ENCODE assay signal across 8 cellular contexts in the genomic region with DNA sequence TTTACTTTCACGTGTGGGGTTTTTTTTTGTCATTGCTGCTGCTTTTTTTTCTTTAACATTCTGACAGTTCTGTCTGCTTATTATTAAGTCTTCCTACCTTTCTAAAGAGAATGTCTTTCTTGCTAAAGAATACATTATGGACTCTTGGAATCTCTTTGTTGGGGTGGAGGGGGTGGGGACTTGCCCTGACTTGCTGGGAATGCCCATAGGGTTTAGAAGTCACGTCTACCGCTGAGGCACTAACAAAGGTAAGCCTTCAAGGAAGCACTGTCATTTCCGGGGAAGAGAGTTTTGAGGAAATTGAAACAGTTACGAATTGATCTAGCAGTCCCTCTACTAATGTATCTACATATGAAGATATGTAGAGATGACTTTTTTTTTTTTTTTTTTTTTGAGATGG. TPM values are rescaled to one million over a fixed set of nuclear protein-coding genes. Genes with fewer than 3 reads are reported as not detected.
DNase-seq lines count a peak whose midpoint lies in the region; ATAC-seq and TF ChIP-seq lines count a peak whose summit lies in the region.

No MANE protein-coding gene starts in this region.

- intact Hi-C loops in transverse colon (cut with DNase I; ENCODE audit: low total_unique reads), result no loop called here

- no peak for TF ChIP-seq EP300 in transverse colon (IDR thresholded peaks at IDR 0.05; ENCODE audit: low read depth)

- TF ChIP-seq CTCF in lung (IDR thresholded peaks at IDR 0.05; ENCODE audit: control extremely low read depth, extremely low read depth), result no peak
- TF ChIP-seq CTCF in transverse colon (IDR thresholded peaks at IDR 0.05), result no peak

- H3K27ac ChIP-seq in lung (ENCODE audit: low read depth in 1 of 2, low read length in 1 of 2) (peak overlapping the region; percentile 71 to 80), transverse colon (peak overlapping the region; percentile 66 to 84 (median 76))

- ATAC-seq in lung (ENCODE audit: insufficient read depth, low FRiP score) (no peak), HG03520 (IDR thresholded peaks at IDR 0.05; ENCODE audit: unreplicated experiment) (no peak)

- H3K36me3 Mint-ChIP-seq in activated naive CD8-positive, alpha-beta T cell, result no peaks in the 10 kb centered on the region

- WGBS in lung, 2 donors, result 16 to 31% methylated on average over 5 of the region's 5 CpGs
- WGBS in transverse colon (ENCODE audit: low coverage in 1 of 2), 2 donors, result 19 to 35% methylated on average over 5 of the region's 5 CpGs

- no peaks in the 10 kb centered on the region for H3K9me3 Mint-ChIP-seq in activated naive CD8-positive, alpha-beta T cell (ENCODE audit: low read depth)

- DNase-seq in activated T-cell treated with anti-CD3 and anti-CD28 coated beads for 48 hours (ENCODE audit: low read depth), result peak; percentile 43
- no peak for DNase-seq in activated T-cell treated with anti-CD3 and anti-CD28 coated beads for 4 hours
- DNase-seq in lung (ENCODE audit: low spot score), result no peak
- no peak for DNase-seq in transverse colon
- DNase-seq in NCI-H1694 treated with DMSO at 0.1 percent for 48 hours (lab: John Stamatoyannopoulos, UW), result no peak
- DNase-seq in AG08396 (ENCODE audit: low spot score), result no peak

- TF ChIP-seq POLR2A in transverse colon (IDR thresholded peaks at IDR 0.05), result no peak

- H3K36me3 ChIP-seq in lung (ENCODE audit: control insufficient read depth in 2 of 2, insufficient read depth in 2 of 2, low read length in 2 of 2) (peaks cover 3 to 9% of the 10 kb centered on the region in 2 donors), transverse colon (peaks cover 0 to 6% (median 0%) of the 10 kb centered on the region in 4 donors)

- peaks cover 26 to 37% of the 10 kb centered on the region in 2 donors for H3K4me1 ChIP-seq in lung (ENCODE audit: control insufficient read depth in 2 of 2, insufficient read depth in 2 of 2, low read length in 2 of 2)
- H3K4me1 ChIP-seq in transverse colon, result peaks cover 19 to 64% (median 45%) of the 10 kb centered on the region in 4 donors

- no peaks in the 10 kb centered on the region for H3K27me3 Mint-ChIP-seq in activated naive CD8-positive, alpha-beta T cell

- no peaks in the 10 kb centered on the region for H3K27me3 ChIP-seq in lung (ENCODE audit: control insufficient read depth, insufficient read depth)
- no peaks in the 10 kb centered on the region for H3K27me3 ChIP-seq in transverse colon

- H3K4me3 Mint-ChIP-seq in activated naive CD8-positive, alpha-beta T cell, result peak overlapping the region; percentile 75

- H3K27ac Mint-ChIP-seq in activated naive CD8-positive, alpha-beta T cell, result peak overlapping the region; percentile 94

- H3K4me1 Mint-ChIP-seq in activated naive CD8-positive, alpha-beta T cell (ENCODE audit: low read depth), result peaks cover 74% of the 10 kb centered on the region

- in situ Hi-C loops in transverse colon (cut with MboI; ENCODE audit: low pct_ligation_motif_present in 1 of 4, low pct_unique_long_range_greater_than_20kb in 1 of 4, low sequenced_read_pairs in 3 of 4), result no loop called here

- H3K4me3 ChIP-seq in lung, result no peak overlapping the region
- H3K4me3 ChIP-seq in transverse colon, result peak overlapping the region in 1 of 4 donors; percentile 15

- H3K9me3 ChIP-seq in lung (ENCODE audit: control insufficient read depth in 2 of 2, insufficient read depth in 1 of 2, low read length in 1 of 2) (no peaks in the 10 kb centered on the region), transverse colon (no peaks in the 10 kb centered on the region)

RNA-seq across cellular contexts. Expression of a gene that starts 19.4 kb away (rescaled TPM):
- 100 to 1,000 TPM; 118 to 217 TPM for total RNA-seq in lung
- 100 to 1,000 TPM; 161 to 266 TPM for polyA plus RNA-seq in lung
- total RNA-seq in transverse colon, result 100 to 1,000 TPM; 134 to 178 (median 143) TPM

RNA-seq across cellular contexts. Expression of a gene that starts 41.3 kb away (rescaled TPM):
- total RNA-seq in lung, result under 1 TPM; 0.55 to 0.71 TPM
- under 1 TPM; 0.21 to 0.24 TPM for polyA plus RNA-seq in lung
- total RNA-seq in transverse colon, result under 1 TPM in 1 of 4 donors, not detected in 3; 0.41 TPM
